17 cellular contexts compared by ENCODE assay signal in genomic region chr10:24477925-24478324, GRCh38.
DNase-seq lines count a peak whose midpoint lies in the region; ATAC-seq and TF ChIP-seq lines count a peak whose summit lies in the region.
"Had no signal": no experiment of that assay in that cellular context is flagged by ENCODE, and none has a peak within 500 bp of the region (broad histone marks: within the 10 kb centered on the region; RNA-seq: fewer than 3 reads in every experiment).

No MANE protein-coding gene starts in this region.

- no peak overlapping the region for H3K4me3 Mint-ChIP-seq in CD8-positive, alpha-beta T cell
- H3K4me3 Mint-ChIP-seq: CD14-positive monocyte; CD4-positive, alpha-beta memory T cell; CD4-positive, CD25-positive, alpha-beta regulatory T cell had no signal

- peaks cover 18% of the 10 kb centered on the region for H3K27me3 Mint-ChIP-seq in CD8-positive, alpha-beta T cell (ENCODE audit: low read depth)
- H3K27me3 Mint-ChIP-seq: CD4-positive, CD25-positive, alpha-beta regulatory T cell had no signal

- H3K27ac Mint-ChIP-seq in CD8-positive, alpha-beta T cell, result no peak overlapping the region
- H3K27ac Mint-ChIP-seq: CD14-positive monocyte; CD4-positive, alpha-beta memory T cell; CD4-positive, CD25-positive, alpha-beta regulatory T cell had no signal

- intact Hi-C loops in left lung (cut with DNase I) (no loop called here), thyroid gland (cut with DNase I) (no loop called here)
- intact Hi-C loops in CD8-positive, alpha-beta T cell (cut with DNase I, micrococcal nuclease), result no loop called here

- H3K9me3 ChIP-seq in left lung (no peaks in the 10 kb centered on the region), thyroid gland (no peaks in the 10 kb centered on the region)
- H3K9me3 ChIP-seq in CD8-positive, alpha-beta T cell (ENCODE audit: low read length), result no peaks in the 10 kb centered on the region
- H3K9me3 ChIP-seq: BE2C had no signal

- TF ChIP-seq POLR2A in thyroid gland (IDR thresholded peaks at IDR 0.05), result no peak

- H3K4me1 ChIP-seq in left lung (peaks cover 0 to 4% of the 10 kb centered on the region in 2 donors), thyroid gland (peaks cover 14 to 21% of the 10 kb centered on the region in 2 donors)
- H3K4me1 ChIP-seq in CD8-positive, alpha-beta T cell (ENCODE audit: insufficient read depth, low read length), result no peaks in the 10 kb centered on the region
- H3K4me1 ChIP-seq: BE2C, BLaER1, Caco-2 had no signal

- no peak for TF ChIP-seq CTCF in left lung (IDR thresholded peaks at IDR 0.05)
- no peak for TF ChIP-seq CTCF in thyroid gland (IDR thresholded peaks at IDR 0.05)
- no peak for TF ChIP-seq CTCF in CD8-positive, alpha-beta T cell (IDR thresholded peaks at IDR 0.05)

- no peaks in the 10 kb centered on the region for H3K4me1 Mint-ChIP-seq in CD8-positive, alpha-beta T cell (ENCODE audit: low read depth)
- H3K4me1 Mint-ChIP-seq: CD14-positive monocyte; CD4-positive, alpha-beta memory T cell; CD4-positive, CD25-positive, alpha-beta regulatory T cell had no signal

- peaks cover 0 to 11% of the 10 kb centered on the region in 2 donors for H3K36me3 ChIP-seq in left lung
- peaks cover 0 to 7% of the 10 kb centered on the region in 2 donors for H3K36me3 ChIP-seq in thyroid gland
- no peaks in the 10 kb centered on the region for H3K36me3 ChIP-seq in CD8-positive, alpha-beta T cell (ENCODE audit: insufficient read depth, low read length)
- H3K36me3 ChIP-seq: BE2C had no signal

- POLR2A ChIA-PET in CD8-positive, alpha-beta T cell (lab: Charles Lee), result no interaction called here

- no peak overlapping the region for H3K4me3 ChIP-seq in left lung
- H3K4me3 ChIP-seq in thyroid gland (replicated peaks in 1 of 3), result no peak overlapping the region
- no peak overlapping the region for H3K4me3 ChIP-seq in CD8-positive, alpha-beta T cell (ENCODE audit: low read depth, low read length)
- H3K4me3 ChIP-seq: BLaER1 had no signal

- 46 to 53% methylated on average over 3 of the region's 3 CpGs for WGBS in thyroid gland, 2 donors

- peak; percentile 64 for ATAC-seq in left lung
- no peak for ATAC-seq in CD8-positive, alpha-beta T cell
- no peak for ATAC-seq in GM19035 (IDR thresholded peaks at IDR 0.05; ENCODE audit: unreplicated experiment)

- H3K36me3 Mint-ChIP-seq in CD8-positive, alpha-beta T cell, result no peaks in the 10 kb centered on the region
- H3K36me3 Mint-ChIP-seq: CD14-positive monocyte; CD4-positive, alpha-beta memory T cell; CD4-positive, CD25-positive, alpha-beta regulatory T cell had no signal

- H3K27ac ChIP-seq in left lung (no peak overlapping the region), thyroid gland (peak overlapping the region in 2 of 3 donors; percentile 52 to 59)
- no peak overlapping the region for H3K27ac ChIP-seq in CD8-positive, alpha-beta T cell (ENCODE audit: low read depth, low read length)
- H3K27ac ChIP-seq: BLaER1 had no signal

- CTCF ChIA-PET in CD8-positive, alpha-beta T cell (lab: Charles Lee), result no interaction called here

- H3K9me3 Mint-ChIP-seq in CD8-positive, alpha-beta T cell, result peaks cover 7% of the 10 kb centered on the region

- no peak for DNase-seq in left lung
- DNase-seq in thyroid gland, result peak; percentile 34 to 45
- no peak for DNase-seq in CD8-positive, alpha-beta T cell
- DNase-seq in amniotic stem cell (lab: John Stamatoyannopoulos, UW), result no peak
- DNase-seq: 8988T; ACHN; BE2C; C1 segment of cervical spinal cord; Caco-2; Calu3; CD4-positive, alpha-beta memory T cell; CD4-positive, CD25-positive, alpha-beta regulatory T cell; DMS79 treated with DMSO at 0.1 percent for 48 hours; GF-D8 had no signal

- no peaks in the 10 kb centered on the region for H3K27me3 ChIP-seq in left lung
- H3K27me3 ChIP-seq in thyroid gland, result no peaks in the 10 kb centered on the region
- H3K27me3 ChIP-seq in CD8-positive, alpha-beta T cell (ENCODE audit: insufficient read depth, low read length), result no peaks in the 10 kb centered on the region
- H3K27me3 ChIP-seq: BE2C, BLaER1 had no signal

Comparison
In these comparisons a context has a peak if more than half of its experiments do, and no peak if none do; other contexts are left out.
1. DNase-seq: peak in thyroid gland (2 of 2); none in left lung (0 of 2), CD8-positive, alpha-beta T cell (0 of 7) and amniotic stem cell (single experiment).
2. H3K27ac ChIP-seq: peak in thyroid gland (2 of 3); none in left lung (0 of 2) and CD8-positive, alpha-beta T cell (single experiment).